ENCODE assay signal across 10 cellular contexts in genomic region chr9:132912131-132912530, GRCh38.
"Had no signal": no experiment of that assay in that cellular context is flagged by ENCODE, and none has a peak within 500 bp of the region (broad histone marks: within the 10 kb centered on the region; RNA-seq: fewer than 3 reads in every experiment).

No MANE protein-coding gene starts in this region.

- H3K9ac ChIP-seq: GM23248 had no signal

- H3K4me1 ChIP-seq: HAP-1 had no signal

- H3K4me1 Mint-ChIP-seq: GM23338, H9 had no signal

- H3K27ac Mint-ChIP-seq: GM23338, H9, HFFc6 had no signal

- H3K4me3 ChIP-seq: GM23248, GM23338, HAP-1 had no signal

- H3K4me3 Mint-ChIP-seq: GM23338, H9, HFFc6 had no signal

- H3K9me3 ChIP-seq: HAP-1 had no signal

- H3K4me2 ChIP-seq: GM23338 had no signal

- H3K27ac ChIP-seq: GM23248 had no signal

- ATAC-seq: GM23338, HCT116 had no signal

- FAIRE-seq: H1 had no signal

- H3K9me3 Mint-ChIP-seq: GM23338, H9, HFFc6 had no signal

- H2AFZ ChIP-seq: GM23248, GM23338 had no signal

- DNase-seq: GM23248, GOT3, H7, H9, HCEC 1CT, HFFc6 had no signal
